Comparison of ENCODE assay signal across 10 cellular contexts in genomic region chr4:38306482-38307071, GRCh38.
DNase-seq lines count a peak whose midpoint lies in the region; ATAC-seq, FAIRE-seq and TF ChIP-seq lines count a peak whose summit lies in the region.
"Had no signal": no experiment of that assay in that cellular context is flagged by ENCODE, and none has a peak within 500 bp of the region (broad histone marks: within the 10 kb centered on the region; RNA-seq: fewer than 3 reads in every experiment).

No MANE protein-coding gene starts in this region.

- H3K9me3 ChIP-seq in kidney (ENCODE audit: control insufficient read depth in 1 of 2, low read length in 2 of 2), result no peaks in the 10 kb centered on the region

- no peak for FAIRE-seq in kidney (lab: Jason Lieb, UNC)
- FAIRE-seq: islet of Langerhans had no signal

- H3K27ac ChIP-seq in caudate nucleus (ENCODE audit: low read depth, low read length) (peak overlapping the region; percentile 99), kidney (ENCODE audit: low read depth in 2 of 2, low read length in 2 of 2) (no peak overlapping the region)
- H3K27ac ChIP-seq: PC-9 had no signal

- no peaks in the 10 kb centered on the region for H3K36me3 ChIP-seq in kidney (ENCODE audit: control insufficient read depth in 1 of 2, insufficient read depth in 2 of 2, low read length in 2 of 2)

- no peak overlapping the region for H3K4me3 ChIP-seq in kidney (ENCODE audit: low read length in 2 of 2)
- H3K4me3 ChIP-seq: PC-9 had no signal

- TF ChIP-seq CTCF in GM20000 (IDR thresholded peaks at IDR 0.05; ENCODE audit: extremely low read depth, missing control alignments) (no peak), kidney (IDR thresholded peaks at IDR 0.05; ENCODE audit: borderline replicate concordance, extremely low read depth, insufficient read depth) (no peak)

- intact Hi-C loops in kidney (cut with DNase I), result no loop called here

- H3K4me1 ChIP-seq in kidney (ENCODE audit: control insufficient read depth in 1 of 2, insufficient read depth in 1 of 2, low read depth in 1 of 2, low read length in 2 of 2), result no peaks in the 10 kb centered on the region

- ATAC-seq in GM18499 (IDR thresholded peaks at IDR 0.05; ENCODE audit: insufficient read depth, unreplicated experiment), result peak; percentile 50
- peak; percentile 55 for ATAC-seq in HG03342 (IDR thresholded peaks at IDR 0.05; ENCODE audit: unreplicated experiment)

- no peak overlapping the region for H3K9ac ChIP-seq in kidney (ENCODE audit: low read length in 2 of 2)

- DNase-seq in GM20000 (ENCODE audit: low spot score) (peak; percentile 59), caudate nucleus (lab: John Stamatoyannopoulos, UW) (peak in 1 of 61 donors; percentile 26), kidney (no peak), HCEC 1CT (no peak), NCI-H748 treated with DMSO at 0.1 percent for 48 hours (lab: John Stamatoyannopoulos, UW) (no peak)
- DNase-seq in activated effector memory CD4-positive, alpha-beta T cell treated with anti-CD3 and anti-CD28 coated beads, Interleukin-2, amount 50 U/mL, for 16 hours, result no peak
- DNase-seq: PC-9 had no signal
